ENCODE assay signal across 26 cellular contexts in genomic region chr10:4262870-4263269, GRCh38.
"Had no signal": no experiment of that assay in that cellular context is flagged by ENCODE, and none has a peak within 500 bp of the region (broad histone marks: within the 10 kb centered on the region; RNA-seq: fewer than 3 reads in every experiment).

No MANE protein-coding gene starts in this region.

- H3K36me3 ChIP-seq: brain microvascular endothelial cell, esophagus squamous epithelium, heart left ventricle, neutrophil, ovary, thyroid gland, upper lobe of right lung had no signal

- FAIRE-seq: astrocyte, kidney had no signal

- H3K27ac ChIP-seq: brain microvascular endothelial cell, neutrophil, ovary, upper lobe of right lung had no signal

- H3K9me3 ChIP-seq: esophagus squamous epithelium, heart left ventricle, neutrophil, ovary, thyroid gland, upper lobe of right lung had no signal

- H3K27me3 ChIP-seq: brain microvascular endothelial cell, esophagus squamous epithelium, heart left ventricle, neutrophil, ovary, thyroid gland, upper lobe of right lung had no signal

- ATAC-seq: activated CD4-positive, alpha-beta T cell treated with anti-CD3 and anti-CD28 coated beads for 36 hours; stimulated activated effector memory CD8-positive, alpha-beta T cell treated with anti-CD3 and anti-CD28 coated beads, Interleukin-12 subunit alpha, Interleukin-12 subunit beta, amount 100 ng/mL, for 72 hours; stimulated activated naive CD8-positive, alpha-beta T cell treated with anti-CD3 and anti-CD28 coated beads, Interleukin-15, amount 100 ng/mL, for 72 hours had no signal

- H3K4me3 ChIP-seq: esophagus squamous epithelium, heart left ventricle, ovary, skin epidermis, thyroid gland, upper lobe of right lung had no signal

- DNase-seq: activated CD4-positive, alpha-beta T cell treated with anti-CD3 and anti-CD28 coated beads for 36 hours; activated CD4-positive, CD25-positive, alpha-beta regulatory T cell; activated effector memory CD4-positive, alpha-beta T cell treated with anti-CD3 and anti-CD28 coated beads, Interleukin-2, amount 50 U/mL, for 16 hours; activated naive CD4-positive, alpha-beta T cell treated with anti-CD3 and anti-CD28 coated beads for 36 hours; activated naive CD8-positive, alpha-beta T cell treated with anti-CD3 and anti-CD28 coated beads, Interleukin-2, amount 10 ng/mL, durations not matched to agents 7 days and 5 days; brain microvascular endothelial cell; cortex of kidney; esophagus squamous epithelium; hypothalamus; immature natural killer cell; kidney; mammary epithelial cell; naive B cell; nephron progenitor cell; stimulated activated CD4-positive, alpha-beta T cell treated with anti-CD3 and anti-CD28 coated beads, Interleukin-4, amount 100 ng/mL, for 24 hours; stimulated activated naive CD8-positive, alpha-beta T cell treated with anti-CD3 and anti-CD28 coated beads, Interleukin-15, amount 100 ng/mL, for 72 hours; substantia nigra; T-helper 1 cell; thyroid gland; upper lobe of right lung had no signal
